Comparison of ENCODE assay signal across 20 cellular contexts in genomic region chr6:170091000-170091638, GRCh38.
DNase-seq lines count a peak whose midpoint lies in the region; ATAC-seq and TF ChIP-seq lines count a peak whose summit lies in the region.
"Had no signal": no experiment of that assay in that cellular context is flagged by ENCODE, and none has a peak within 500 bp of the region (broad histone marks: within the 10 kb centered on the region; RNA-seq: fewer than 3 reads in every experiment).

No MANE protein-coding gene starts in this region.

- H3K27ac ChIP-seq in Peyer's patch: no peak overlapping the region
- H3K27ac ChIP-seq: GM23248, HL-60, parathyroid adenoma, PC-9 had no signal

- no peak overlapping the region for H3K4me3 ChIP-seq in Peyer's patch
- H3K4me3 ChIP-seq: GM23248, PC-9 had no signal

- ATAC-seq in activated T-cell treated with anti-CD3 and anti-CD28 coated beads, Interleukin-2, amount 50 U/mL, for 4 hours: no peak

- TF ChIP-seq CTCF in Peyer's patch (IDR thresholded peaks at IDR 0.05): no peak

- H3K36me3 ChIP-seq in Peyer's patch: no peaks in the 10 kb centered on the region

- H3K4me1 ChIP-seq in Peyer's patch: peaks cover 0 to 15% (median 7%) of the 10 kb centered on the region in 4 donors
- H3K4me1 ChIP-seq: parathyroid adenoma had no signal

- no peaks in the 10 kb centered on the region for H3K36me3 Mint-ChIP-seq in activated T-cell treated with anti-CD3 and anti-CD28 coated beads, Interleukin-2, amount 50 U/mL, for 4 hours (ENCODE audit: insufficient read depth)
- H3K36me3 Mint-ChIP-seq: activated naive CD8-positive, alpha-beta T cell had no signal

- H3K4me1 Mint-ChIP-seq in activated T-cell treated with anti-CD3 and anti-CD28 coated beads, Interleukin-2, amount 50 U/mL, for 4 hours (ENCODE audit: low read depth): peaks cover 30% of the 10 kb centered on the region

- DNase-seq in activated T-cell treated with anti-CD3 and anti-CD28 coated beads, Interleukin-2, amount 50 U/mL, for 1 hour: peak; percentile 7
- no peak for DNase-seq in activated T-cell treated with anti-CD3 and anti-CD28 coated beads, Interleukin-2, amount 50 U/mL, for 4 hours
- peak in 2 of 3 donors; percentile 25 to 34 for DNase-seq in Peyer's patch
- DNase-seq in islet precursor cell: peak; percentile 42
- peak; percentile 18 for DNase-seq in stimulated activated CD8-positive, alpha-beta memory T cell treated with anti-CD3 and anti-CD28 coated beads, Interleukin-4, amount 100 ng/mL, for 48 hours
- no peak for DNase-seq in C1 segment of cervical spinal cord (lab: John Stamatoyannopoulos, UW)
- DNase-seq in middle frontal gyrus (ENCODE audit: extremely low spot score, low spot score): no peak
- no peak for DNase-seq in RKO (ENCODE audit: low spot score)
- DNase-seq: ACHN; CD8-positive, alpha-beta memory T cell; effector CD8-positive, alpha-beta T cell; GM23248; KG1; NCI-H1092 treated with DMSO at 0.1 percent for 48 hours; NCI-H748 treated with DMSO at 0.1 percent for 48 hours; PC-9; stimulated activated CD4-positive, alpha-beta T cell treated with anti-CD3 and anti-CD28 coated beads, Interleukin-12 subunit alpha, Interleukin-12 subunit beta, amount 100 ng/mL, for 4 hours had no signal

- H3K27me3 Mint-ChIP-seq in activated T-cell treated with anti-CD3 and anti-CD28 coated beads, Interleukin-2, amount 50 U/mL, for 4 hours (ENCODE audit: low read depth): no peaks in the 10 kb centered on the region
- H3K27me3 Mint-ChIP-seq: activated naive CD8-positive, alpha-beta T cell had no signal

- H3K9me3 ChIP-seq in Peyer's patch: no peaks in the 10 kb centered on the region

- no peaks in the 10 kb centered on the region for H3K27me3 ChIP-seq in Peyer's patch

- H3K4me3 Mint-ChIP-seq in activated T-cell treated with anti-CD3 and anti-CD28 coated beads, Interleukin-2, amount 50 U/mL, for 4 hours: no peak overlapping the region

- TF ChIP-seq POLR2A in Peyer's patch (IDR thresholded peaks at IDR 0.05): no peak

- no peaks in the 10 kb centered on the region for H3K9me3 Mint-ChIP-seq in activated T-cell treated with anti-CD3 and anti-CD28 coated beads, Interleukin-2, amount 50 U/mL, for 4 hours

Comparison
In these comparisons a context has a peak if more than half of its experiments do, and no peak if none do; other contexts are left out.
1. DNase-seq: peak in activated T-cell treated with anti-CD3 and anti-CD28 coated beads, Interleukin-2, amount 50 U/mL, for 1 hour (single experiment), Peyer's patch (2 of 3), islet precursor cell (single experiment) and stimulated activated CD8-positive, alpha-beta memory T cell treated with anti-CD3 and anti-CD28 coated beads, Interleukin-4, amount 100 ng/mL, for 48 hours (single experiment); none in activated T-cell treated with anti-CD3 and anti-CD28 coated beads, Interleukin-2, amount 50 U/mL, for 4 hours (single experiment), C1 segment of cervical spinal cord (0 of 14), middle frontal gyrus (single experiment) and RKO (single experiment).